20 cellular contexts compared by ENCODE assay signal in the genomic region with DNA sequence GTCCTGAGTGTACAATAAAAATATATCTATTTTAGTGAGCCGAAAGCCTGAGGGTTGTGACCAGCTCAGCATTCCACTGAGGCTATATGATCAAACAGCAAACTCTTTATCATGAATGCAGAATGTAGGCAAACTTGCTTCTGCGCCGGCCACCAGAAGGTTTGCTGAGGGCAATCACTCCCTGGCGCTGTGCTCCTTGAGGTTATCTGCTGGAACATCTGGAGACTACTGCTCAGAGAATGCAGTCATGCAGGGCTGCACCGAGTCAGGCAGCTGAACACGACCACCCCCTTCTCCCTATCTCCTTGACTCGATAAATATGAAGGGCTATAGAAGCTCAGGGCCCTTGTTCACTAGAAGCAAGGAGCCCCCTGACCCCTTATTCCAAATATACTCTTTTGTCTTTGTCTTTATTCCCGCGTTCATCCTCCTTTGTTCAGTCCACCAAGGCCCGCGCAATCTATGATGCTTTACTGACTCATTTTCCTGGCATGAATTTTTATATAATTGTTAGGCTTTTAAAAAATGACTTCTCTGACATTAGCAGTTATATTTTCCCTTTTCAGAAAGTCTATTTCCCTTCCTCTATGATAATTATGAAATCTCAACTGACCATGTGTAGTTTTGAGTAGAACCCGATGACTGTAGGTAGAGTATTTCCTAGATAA.
DNase-seq lines count a peak whose midpoint lies in the region; ATAC-seq and TF ChIP-seq lines count a peak whose summit lies in the region.
"Had no signal": no experiment of that assay in that cellular context is flagged by ENCODE, and none has a peak within 500 bp of the region (broad histone marks: within the 10 kb centered on the region; RNA-seq: fewer than 3 reads in every experiment).

No MANE protein-coding gene starts in this region.

- H3K36me3 Mint-ChIP-seq in activated T-cell treated with anti-CD3 and anti-CD28 coated beads, Interleukin-2, amount 50 U/mL, for 72 hours (ENCODE audit: insufficient read depth in 2 of 2), result no peaks in the 10 kb centered on the region
- H3K36me3 Mint-ChIP-seq: activated naive CD8-positive, alpha-beta T cell; brain had no signal

- no peaks in the 10 kb centered on the region for H3K27me3 Mint-ChIP-seq in activated T-cell treated with anti-CD3 and anti-CD28 coated beads, Interleukin-2, amount 50 U/mL, for 72 hours (ENCODE audit: low read depth)
- H3K27me3 Mint-ChIP-seq: activated B cell treated with CpG ODN at 0.5 μM for 24 hours; activated naive CD8-positive, alpha-beta T cell had no signal

- POLR2A ChIA-PET in A673 (lab: Charles Lee; ENCODE audit: low non-redundant PET) (no interaction called here), RWPE1 (lab: Yijun Ruan, JAX; ENCODE audit: low non-redundant PET) (no interaction called here)

- intact Hi-C loops in A673 (cut with micrococcal nuclease; ENCODE audit: unreplicated experiment), result loop anchor here (5.0 to 10.0 kb wide), 3 partner anchors 1310 to 1507 kb away; a partner anchor contains a TSS

- H3K36me3 ChIP-seq in A673 (ENCODE audit: insufficient read depth, low read length, poor library complexity, severe bottlenecking) (no peaks in the 10 kb centered on the region), Peyer's patch (no peaks in the 10 kb centered on the region)
- H3K36me3 ChIP-seq: vagina had no signal

- no peak overlapping the region for H3K27ac Mint-ChIP-seq in activated T-cell treated with anti-CD3 and anti-CD28 coated beads, Interleukin-2, amount 50 U/mL, for 72 hours
- H3K27ac Mint-ChIP-seq: activated B cell treated with CpG ODN at 0.5 μM for 24 hours; activated naive CD8-positive, alpha-beta T cell; brain; natural killer cell had no signal

- peaks cover 0 to 10% of the 10 kb centered on the region in 2 donors for H3K9me3 Mint-ChIP-seq in activated T-cell treated with anti-CD3 and anti-CD28 coated beads, Interleukin-2, amount 50 U/mL, for 72 hours

- ATAC-seq in activated T-cell treated with anti-CD3 and anti-CD28 coated beads, Interleukin-2, amount 50 U/mL, for 72 hours (replicated peaks in 1 of 2), result no peak
- ATAC-seq: natural killer cell had no signal

- peak; percentile 33 for DNase-seq in A673 (ENCODE audit: low spot score)
- DNase-seq in GM12865 (ENCODE audit: low read depth), result peak; percentile 6
- peak; percentile 5 for DNase-seq in RWPE1 (ENCODE audit: low spot score)
- DNase-seq in foreskin fibroblast, result no peak
- DNase-seq in Peyer's patch, result no peak
- DNase-seq in NCI-H1105 (lab: John Stamatoyannopoulos, UW), result no peak
- no peak for DNase-seq in activated T-cell treated with anti-CD3 and anti-CD28 coated beads, Interleukin-2, amount 50 U/mL, for 72 hours
- DNase-seq in EL, result no peak
- DNase-seq: activated B cell treated with CpG ODN at 0.5 μM for 24 hours; activated CD8-positive, alpha-beta memory T cell treated with anti-CD3 and anti-CD28 coated beads for 24 hours; natural killer cell; NCI-H226; RPMI8226; stimulated activated CD4-positive, alpha-beta T cell treated with anti-CD3 and anti-CD28 coated beads, Interleukin-4, amount 100 ng/mL, for 4 hours; T-helper 1 cell had no signal

- no peak for TF ChIP-seq POLR2A in Peyer's patch (IDR thresholded peaks at IDR 0.05)

- no peaks in the 10 kb centered on the region for H3K27me3 ChIP-seq in A673 (replicated peaks; ENCODE audit: insufficient read depth, low read depth, low read length, poor library complexity)
- no peaks in the 10 kb centered on the region for H3K27me3 ChIP-seq in Peyer's patch
- H3K27me3 ChIP-seq: vagina had no signal

- H3K27ac ChIP-seq in A673 (ENCODE audit: low read depth, low read length, poor library complexity, severe bottlenecking), result no peak overlapping the region
- no peak overlapping the region for H3K27ac ChIP-seq in RWPE1
- H3K27ac ChIP-seq in Peyer's patch, result no peak overlapping the region
- H3K27ac ChIP-seq: parathyroid adenoma, skin epidermis, vagina had no signal

- CTCF ChIA-PET in A673 (lab: Charles Lee) (interaction anchor here (0.6 kb wide), 1 partner anchor 1511 kb away, joined by 3 read pairs; no protein-coding TSS in a partner anchor), RWPE1 (lab: Yijun Ruan, JAX) (interaction anchor here (0.6 to 0.7 kb wide), 3 partner anchors 207 to 1371 kb away, joined by 3 read pairs; no protein-coding TSS in a partner anchor)

- H3K9me3 ChIP-seq in A673 (ENCODE audit: low read depth, low read length, poor library complexity, severe bottlenecking), result no peaks in the 10 kb centered on the region
- H3K9me3 ChIP-seq in Peyer's patch, result no peaks in the 10 kb centered on the region
- H3K9me3 ChIP-seq: vagina had no signal

- H3K4me1 ChIP-seq in A673 (ENCODE audit: insufficient read depth, low read length, poor library complexity, severe bottlenecking) (no peaks in the 10 kb centered on the region), Peyer's patch (no peaks in the 10 kb centered on the region)
- H3K4me1 ChIP-seq: parathyroid adenoma, vagina had no signal

- BruUV-seq in A673 (replicated peaks; lab: Mats Ljungman, UMichigan), result no TSS peak

- H3K4me3 ChIP-seq in A673 (ENCODE audit: low read depth, low read length, poor library complexity, severe bottlenecking) (no peak overlapping the region), GM12865 (ENCODE audit: low read depth, low read length) (no peak overlapping the region), foreskin fibroblast (ENCODE audit: low read depth in 1 of 2, low read length in 2 of 2) (no peak overlapping the region), Peyer's patch (no peak overlapping the region)
- H3K4me3 ChIP-seq: skin epidermis, vagina had no signal

- TF ChIP-seq CTCF in A673 (conservative IDR thresholded peaks at IDR 0.05; ENCODE audit: low read depth, low read length), result peak; percentile 55
- peak; percentile 40 for TF ChIP-seq CTCF in GM12865 (IDR thresholded peaks at IDR 0.05; ENCODE audit: insufficient read depth, low read depth, low read length, missing control alignments)
- TF ChIP-seq CTCF in RWPE1 (conservative IDR thresholded peaks at IDR 0.05; ENCODE audit: low read depth), result peak; percentile 36; the same call in 1 of the 2 replicates
- peak; percentile 51 for TF ChIP-seq CTCF in foreskin fibroblast (IDR thresholded peaks at IDR 0.05; ENCODE audit: low read depth, low read length)
- TF ChIP-seq CTCF in Peyer's patch (IDR thresholded peaks at IDR 0.05), result no peak

- H3K4me3 Mint-ChIP-seq in activated T-cell treated with anti-CD3 and anti-CD28 coated beads, Interleukin-2, amount 50 U/mL, for 72 hours, result no peak overlapping the region
- H3K4me3 Mint-ChIP-seq: activated B cell treated with CpG ODN at 0.5 μM for 24 hours; activated naive CD8-positive, alpha-beta T cell; brain; natural killer cell had no signal

- H3K4me1 Mint-ChIP-seq in activated T-cell treated with anti-CD3 and anti-CD28 coated beads, Interleukin-2, amount 50 U/mL, for 72 hours (ENCODE audit: low read depth), result no peaks in the 10 kb centered on the region
- H3K4me1 Mint-ChIP-seq: activated B cell treated with CpG ODN at 0.5 μM for 24 hours, brain, natural killer cell had no signal

Comparison
In these comparisons a context has a peak if more than half of its experiments do, and no peak if none do; other contexts are left out.
1. DNase-seq: peak in A673 (single experiment), GM12865 (single experiment) and RWPE1 (single experiment); none in foreskin fibroblast (0 of 2), Peyer's patch (0 of 3), NCI-H1105 (single experiment), activated T-cell treated with anti-CD3 and anti-CD28 coated beads, Interleukin-2, amount 50 U/mL, for 72 hours (0 of 2) and EL (single experiment).
2. CTCF ChIP-seq: peak in A673 (single experiment), GM12865 (single experiment), RWPE1 (single experiment) and foreskin fibroblast (single experiment); none in Peyer's patch (0 of 6).